In the genomic region with DNA sequence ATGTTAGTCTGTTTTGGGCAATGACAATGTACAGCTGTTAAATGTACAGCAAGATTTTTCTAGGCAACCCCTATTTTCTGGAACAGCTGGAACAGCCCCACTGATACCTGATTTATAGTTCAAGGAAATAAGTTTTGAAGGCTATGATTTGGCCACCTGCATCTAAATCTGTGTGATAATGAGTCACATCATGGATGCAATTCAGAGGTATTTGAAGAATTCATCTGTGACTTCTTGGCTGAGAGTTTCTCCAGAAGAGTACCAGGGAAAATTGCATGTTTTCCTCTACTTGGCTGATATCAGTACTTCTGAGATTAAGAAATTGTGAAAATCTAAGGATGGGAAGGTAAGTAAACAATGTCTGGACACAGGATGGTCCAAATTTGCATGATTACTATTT, we compare ENCODE assay signal across 19 cellular contexts. TPM values are rescaled to one million over a fixed set of nuclear protein-coding genes. Genes with fewer than 3 reads are reported as not detected.
DNase-seq lines count a peak whose midpoint lies in the region; ATAC-seq and TF ChIP-seq lines count a peak whose summit lies in the region.
"Had no signal": no experiment of that assay in that cellular context is flagged by ENCODE, and none has a peak within 500 bp of the region (broad histone marks: within the 10 kb centered on the region; RNA-seq: fewer than 3 reads in every experiment).

No MANE protein-coding gene starts in this region.

- no peak for TF ChIP-seq POLR2A in spleen (IDR thresholded peaks at IDR 0.05)
- TF ChIP-seq POLR2A in body of pancreas (IDR thresholded peaks at IDR 0.05) = no peak

- peak overlapping the region; percentile 30 for H3K4me2 ChIP-seq in skeletal muscle satellite cell (ENCODE audit: low read length)

- H3K27me3 ChIP-seq in adipocyte (replicated peaks; ENCODE audit: control insufficient read depth, insufficient read depth, low read length) (no peaks in the 10 kb centered on the region), skeletal muscle satellite cell (ENCODE audit: control insufficient read depth, insufficient read depth, low read length) (no peaks in the 10 kb centered on the region), spleen (replicated peaks in 1 of 7) (no peaks in the 10 kb centered on the region), body of pancreas (no peaks in the 10 kb centered on the region)
- H3K27me3 ChIP-seq: testis had no signal

- no peak for ATAC-seq in body of pancreas
- ATAC-seq: activated T-cell treated with anti-CD3 and anti-CD28 coated beads, Interleukin-2, amount 50 U/mL, for 4 hours had no signal

- H3K4me3 ChIP-seq in HFF-Myc (replicated peaks; ENCODE audit: low read depth, low read length) = no peak overlapping the region
- no peak overlapping the region for H3K4me3 ChIP-seq in adipocyte (ENCODE audit: low read length)
- no peak overlapping the region for H3K4me3 ChIP-seq in fibroblast of pulmonary artery (replicated peaks; ENCODE audit: low read depth, low read length)
- no peak overlapping the region for H3K4me3 ChIP-seq in skeletal muscle satellite cell (ENCODE audit: low read length)
- H3K4me3 ChIP-seq in spleen = no peak overlapping the region
- H3K4me3 ChIP-seq in body of pancreas = no peak overlapping the region
- H3K4me3 ChIP-seq: left ventricle myocardium inferior, testis had no signal

- H3K4me1 ChIP-seq in adipocyte (ENCODE audit: control insufficient read depth, insufficient read depth, low read length) (peaks cover 35% of the 10 kb centered on the region), skeletal muscle satellite cell (ENCODE audit: control insufficient read depth, insufficient read depth, low read length) (peaks cover 44% of the 10 kb centered on the region), spleen (no peaks in the 10 kb centered on the region), body of pancreas (no peaks in the 10 kb centered on the region)
- H3K4me1 ChIP-seq: parathyroid adenoma had no signal

- intact Hi-C loops in spleen (cut with DNase I; ENCODE audit: low total_unique reads) (no loop called here), body of pancreas (cut with DNase I) (no loop called here)

- TF ChIP-seq CTCF in HFF-Myc (IDR thresholded peaks at IDR 0.05; ENCODE audit: low read depth, low read length, missing control alignments) (no peak), fibroblast of pulmonary artery (IDR thresholded peaks at IDR 0.05; ENCODE audit: low read length, missing control alignments) (no peak), spleen (IDR thresholded peaks at IDR 0.05 in 8 of 11, conservative IDR thresholded peaks at IDR 0.05 in 3 of 11) (no peak), body of pancreas (IDR thresholded peaks at IDR 0.05) (no peak)

- DNase-seq in HFF-Myc (ENCODE audit: extremely low read depth, low read depth) = peak; percentile 25
- DNase-seq in adipocyte (ENCODE audit: low read depth) = peak; percentile 50
- DNase-seq in fibroblast of pulmonary artery (ENCODE audit: low read depth) = peak; percentile 70
- DNase-seq in spleen = no peak
- DNase-seq in stimulated activated CD4-positive, alpha-beta T cell treated with anti-CD3 and anti-CD28 coated beads, Interleukin-4, amount 100 ng/mL, for 4 hours = no peak
- no peak for DNase-seq in body of pancreas
- DNase-seq: activated CD4-positive, alpha-beta memory T cell treated with anti-CD3 and anti-CD28 coated beads for 36 hours; activated T-cell treated with anti-CD3 and anti-CD28 coated beads, Interleukin-2, amount 50 U/mL, for 4 hours; C1 segment of cervical spinal cord; cortex of kidney; DMS153; left ventricle myocardium inferior; NCI-H1048; testis had no signal

- H3K36me3 ChIP-seq in adipocyte (ENCODE audit: control insufficient read depth, insufficient read depth, low read length, severe bottlenecking) (no peaks in the 10 kb centered on the region), skeletal muscle satellite cell (ENCODE audit: insufficient read depth, low read length) (no peaks in the 10 kb centered on the region), spleen (no peaks in the 10 kb centered on the region), body of pancreas (replicated peaks in 1 of 2; ENCODE audit: insufficient read depth in 1 of 2, low read depth in 2 of 2) (no peaks in the 10 kb centered on the region)

- no peak overlapping the region for H3K27ac ChIP-seq in spleen
- no peak overlapping the region for H3K27ac ChIP-seq in body of pancreas
- H3K27ac ChIP-seq: left ventricle myocardium inferior, parathyroid adenoma, testis had no signal

- H3K9ac ChIP-seq in adipocyte (ENCODE audit: low read length) = no peak overlapping the region
- peak overlapping the region; percentile 9 for H3K9ac ChIP-seq in skeletal muscle satellite cell (ENCODE audit: low read depth, low read length)
- H3K9ac ChIP-seq: parathyroid adenoma had no signal

- H3K9me3 ChIP-seq in adipocyte (ENCODE audit: control insufficient read depth, low read length) (peaks cover 11% of the 10 kb centered on the region), skeletal muscle satellite cell (replicated peaks; ENCODE audit: low read length) (no peaks in the 10 kb centered on the region), spleen (peaks cover 0 to 42% (median 38%) of the 10 kb centered on the region in 8 donors), body of pancreas (peaks cover 0 to 9% (median 0%) of the 10 kb centered on the region in 3 donors)
- H3K9me3 ChIP-seq: testis had no signal

RNA-seq across cellular contexts. Expression of a gene that starts 40.7 kb away (rescaled TPM):
- total RNA-seq in skeletal muscle satellite cell (2012; rRNA removed) = 0.22 TPM in 1 of 2 replicates, not detected in the other
- total RNA-seq in spleen = not detected
- not detected for polyA plus RNA-seq in spleen
- not detected for total RNA-seq in body of pancreas
- total RNA-seq: activated CD4-positive, alpha-beta memory T cell treated with anti-CD3 and anti-CD28 coated beads for 36 hours; activated T-cell treated with anti-CD3 and anti-CD28 coated beads, Interleukin-2, amount 50 U/mL, for 4 hours; epithelial cell of proximal tubule; left ventricle myocardium inferior; skeletal muscle tissue had no signal
- polyA plus RNA-seq: adipose tissue had no signal

Comparison
In these comparisons a context has a peak if more than half of its experiments do, and no peak if none do; other contexts are left out.
1. DNase-seq: peak in HFF-Myc (single experiment), adipocyte (single experiment) and fibroblast of pulmonary artery (single experiment); none in spleen (single experiment), stimulated activated CD4-positive, alpha-beta T cell treated with anti-CD3 and anti-CD28 coated beads, Interleukin-4, amount 100 ng/mL, for 4 hours (0 of 2) and body of pancreas (0 of 4).